13 cellular contexts compared by ENCODE assay signal in the genomic region with DNA sequence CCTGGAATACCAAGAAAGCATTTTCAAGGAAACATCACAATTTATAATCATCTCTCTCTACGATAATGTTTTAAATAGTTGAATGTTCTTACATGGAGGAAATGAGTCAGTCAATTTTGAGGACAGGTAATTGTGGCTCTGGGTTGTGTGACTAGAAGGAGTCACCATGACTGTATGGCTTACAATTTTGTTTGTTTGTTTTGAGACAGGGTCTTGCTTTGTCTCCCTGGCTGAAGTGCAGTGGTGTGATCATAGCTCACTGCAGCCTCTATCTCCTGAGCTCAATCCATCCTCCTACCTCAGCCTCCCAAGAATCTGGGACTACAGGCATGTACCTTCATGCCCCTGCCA. TPM values are rescaled to one million over a fixed set of nuclear protein-coding genes. Genes with fewer than 3 reads are reported as not detected.
DNase-seq lines count a peak whose midpoint lies in the region; ATAC-seq, FAIRE-seq and TF ChIP-seq lines count a peak whose summit lies in the region.
"Had no signal": no experiment of that assay in that cellular context is flagged by ENCODE, and none has a peak within 500 bp of the region (broad histone marks: within the 10 kb centered on the region; RNA-seq: fewer than 3 reads in every experiment).

No MANE protein-coding gene starts in this region.

- intact Hi-C loops in CD4-positive, alpha-beta T cell (cut with DNase I, micrococcal nuclease): loop anchor here in 1 of 2 experiments (5.0 kb wide), 1 partner anchor 615 kb away; no protein-coding TSS in a partner anchor

- ATAC-seq in CD4-positive, alpha-beta T cell (ENCODE audit: poor library complexity): no peak
- ATAC-seq in activated T-helper 17 cell treated with anti-CD3 and anti-CD28 coated beads, Interleukin-2, amount 50 U/mL, for 72 hours (replicated peaks): peak; percentile 78
- ATAC-seq in GM19351 (IDR thresholded peaks at IDR 0.05; ENCODE audit: unreplicated experiment): no peak
- ATAC-seq in GM21619 (IDR thresholded peaks at IDR 0.05; ENCODE audit: unreplicated experiment): no peak

- no peaks in the 10 kb centered on the region for H3K27me3 ChIP-seq in CD4-positive, alpha-beta T cell (ENCODE audit: control insufficient read depth, insufficient read depth, low read length)
- no peaks in the 10 kb centered on the region for H3K27me3 ChIP-seq in H7 (ENCODE audit: control insufficient read depth, insufficient read depth, low read length)
- H3K27me3 ChIP-seq: transverse colon had no signal

- no peaks in the 10 kb centered on the region for H3K27me3 Mint-ChIP-seq in CD4-positive, alpha-beta T cell
- H3K27me3 Mint-ChIP-seq in activated T-helper 17 cell treated with anti-CD3 and anti-CD28 coated beads, Interleukin-2, amount 50 U/mL, for 72 hours: no peaks in the 10 kb centered on the region
- H3K27me3 Mint-ChIP-seq in immature natural killer cell (ENCODE audit: low read depth in 3 of 3): no peaks in the 10 kb centered on the region
- H3K27me3 Mint-ChIP-seq: IgD-negative memory B cell had no signal

- peaks cover 83% of the 10 kb centered on the region for H3K36me3 Mint-ChIP-seq in CD4-positive, alpha-beta T cell (ENCODE audit: low read depth)
- peaks cover 89% of the 10 kb centered on the region for H3K36me3 Mint-ChIP-seq in activated T-helper 17 cell treated with anti-CD3 and anti-CD28 coated beads, Interleukin-2, amount 50 U/mL, for 72 hours (ENCODE audit: low read depth)
- H3K36me3 Mint-ChIP-seq in immature natural killer cell: peaks cover 7 to 40% (median 28%) of the 10 kb centered on the region in 3 donors

- H3K27ac Mint-ChIP-seq in CD4-positive, alpha-beta T cell: peak overlapping the region; percentile 32
- peak overlapping the region; percentile 70 for H3K27ac Mint-ChIP-seq in activated T-helper 17 cell treated with anti-CD3 and anti-CD28 coated beads, Interleukin-2, amount 50 U/mL, for 72 hours
- H3K27ac Mint-ChIP-seq in immature natural killer cell: peak overlapping the region in 5 of 6 donors; percentile 11 to 68 (median 62)

- TF ChIP-seq POLR2A in GM12891 (IDR thresholded peaks at IDR 0.05; ENCODE audit: low read depth, low read length): no peak

- POLR2A ChIA-PET in CD4-positive, alpha-beta T cell (lab: Charles Lee): no interaction called here

- H3K4me3 Mint-ChIP-seq in CD4-positive, alpha-beta T cell: no peak overlapping the region
- no peak overlapping the region for H3K4me3 Mint-ChIP-seq in activated T-helper 17 cell treated with anti-CD3 and anti-CD28 coated beads, Interleukin-2, amount 50 U/mL, for 72 hours
- H3K4me3 Mint-ChIP-seq in immature natural killer cell: no peak overlapping the region
- H3K4me3 Mint-ChIP-seq: CD14-positive monocyte, IgD-negative memory B cell had no signal

- no peak overlapping the region for H3K27ac ChIP-seq in CD4-positive, alpha-beta T cell (ENCODE audit: low read depth, low read length)
- H3K27ac ChIP-seq: lower lobe of right lung, transverse colon had no signal

- no peak overlapping the region for H3K4me3 ChIP-seq in H7 (ENCODE audit: insufficient read depth, low read depth, low read length)
- H3K4me3 ChIP-seq: lower lobe of right lung, transverse colon had no signal

- CTCF ChIA-PET in CD4-positive, alpha-beta T cell (lab: Charles Lee): no interaction called here

- TF ChIP-seq CTCF in CD4-positive, alpha-beta T cell (IDR thresholded peaks at IDR 0.05): no peak

- H3K4me1 Mint-ChIP-seq in CD4-positive, alpha-beta T cell (ENCODE audit: low read depth): peaks cover 16% of the 10 kb centered on the region
- H3K4me1 Mint-ChIP-seq in activated T-helper 17 cell treated with anti-CD3 and anti-CD28 coated beads, Interleukin-2, amount 50 U/mL, for 72 hours: peaks cover 6% of the 10 kb centered on the region
- peaks cover 1 to 11% of the 10 kb centered on the region in 2 donors for H3K4me1 Mint-ChIP-seq in immature natural killer cell

- H3K36me3 ChIP-seq in H7 (replicated peaks; ENCODE audit: control insufficient read depth, insufficient read depth, low read length): peaks cover 16% of the 10 kb centered on the region

- DNase-seq in CD4-positive, alpha-beta T cell: no peak
- no peak for DNase-seq in GM12891 (ENCODE audit: insufficient read length, low spot score)
- DNase-seq in immature natural killer cell: no peak
- DNase-seq in H7: no peak
- DNase-seq: activated CD4-positive, alpha-beta T cell treated with anti-CD3 and anti-CD28 coated beads, Interleukin-2, amount 50 U/mL, for 48 hours; lower lobe of right lung; T1000; transverse colon had no signal

- H3K9me3 Mint-ChIP-seq in CD4-positive, alpha-beta T cell: no peaks in the 10 kb centered on the region
- H3K9me3 Mint-ChIP-seq in activated T-helper 17 cell treated with anti-CD3 and anti-CD28 coated beads, Interleukin-2, amount 50 U/mL, for 72 hours: no peaks in the 10 kb centered on the region
- no peaks in the 10 kb centered on the region for H3K9me3 Mint-ChIP-seq in immature natural killer cell
- H3K9me3 Mint-ChIP-seq: CD14-positive monocyte, IgD-negative memory B cell had no signal

- FAIRE-seq in GM12891 (lab: Jason Lieb, UNC): peak; percentile 23

- H3K9me3 ChIP-seq in CD4-positive, alpha-beta T cell (ENCODE audit: control insufficient read depth, low read length): no peaks in the 10 kb centered on the region
- H3K9me3 ChIP-seq: lower lobe of right lung, transverse colon had no signal

TF ChIP-seq in GM12891, 5 proteins besides CTCF, POLR2A, EP300 and RAD21:
- TF ChIP-seq POU2F2 (IDR thresholded peaks at IDR 0.05; ENCODE audit: low read depth, low read length) (no peak), TAF1 (IDR thresholded peaks at IDR 0.05; ENCODE audit: low read depth, low read length) (no peak), PAX5 (IDR thresholded peaks at IDR 0.05; ENCODE audit: insufficient read depth, low read length, severe bottlenecking) (no peak), SPI1 (IDR thresholded peaks at IDR 0.05; ENCODE audit: low read depth, low read length) (no peak), POLR2AphosphoS5 (IDR thresholded peaks at IDR 0.05; ENCODE audit: low read depth, low read length) (no peak)

RNA-seq across cellular contexts. Expression of a gene that starts 47.4 kb away (rescaled TPM):
- total RNA-seq in CD4-positive, alpha-beta T cell: 10 to 100 TPM; 52.8 to 57.0 TPM
- polyA plus RNA-seq in GM12891 (2012; ENCODE audit: low read depth, missing spikeins): 30.8 TPM
- 10 to 100 TPM; 22.5 to 24.4 TPM for total RNA-seq in activated T-helper 17 cell treated with anti-CD3 and anti-CD28 coated beads, Interleukin-2, amount 50 U/mL, for 72 hours
- polyA plus RNA-seq in immature natural killer cell: 10 to 100 TPM; 25.5 to 48.2 (median 27.8) TPM
- 17.7 and 30.7 TPM in 2 replicates for total RNA-seq in H7 (2014; rRNA removed; shearing (Covaris generic))
